19 cellular contexts compared by ENCODE assay signal in genomic region chr22:23166841-23167610, GRCh38. TPM values are rescaled to one million over a fixed set of nuclear protein-coding genes. Genes with fewer than 3 reads are reported as not detected.
"Had no signal": no experiment of that assay in that cellular context is flagged by ENCODE, and none has a peak within 500 bp of the region (broad histone marks: within the 10 kb centered on the region; RNA-seq: fewer than 3 reads in every experiment).

No MANE protein-coding gene starts in this region.

- DNase-seq: activated B cell treated with CpG ODN at 0.5 μM for 24 hours; activated CD4-positive, alpha-beta T cell treated with anti-CD3 and anti-CD28 coated beads for 48 hours; activated CD8-positive, alpha-beta memory T cell treated with anti-CD3 and anti-CD28 coated beads, Interleukin-2, amount 50 U/mL, for 4 hours; activated CD8-positive, alpha-beta T cell treated with anti-CD3 and anti-CD28 coated beads for 36 hours; activated effector memory CD4-positive, alpha-beta T cell treated with anti-CD3 and anti-CD28 coated beads, Interleukin-2, amount 50 U/mL, for 16 hours; activated T-cell treated with anti-CD3 and anti-CD28 coated beads, Interleukin-2, amount 50 U/mL, for 48 hours; dorsolateral prefrontal cortex; erythroblast; gastrocnemius medialis; heart right ventricle; retina; T-helper 2 cell; trophoblast cell had no signal

- H3K4me3 ChIP-seq: cardiac muscle cell, dorsolateral prefrontal cortex, gastrocnemius medialis, heart right ventricle had no signal

- H3K4me1 ChIP-seq: gastrocnemius medialis, heart right ventricle had no signal

- H3K36me3 ChIP-seq: cardiac muscle cell, gastrocnemius medialis, heart right ventricle had no signal

- ATAC-seq: activated CD8-positive, alpha-beta T cell treated with anti-CD3 and anti-CD28 coated beads for 36 hours; activated naive CD4-positive, alpha-beta T cell treated with anti-CD3 and anti-CD28 coated beads, Interleukin-2, amount 50 U/mL, for 72 hours; gastrocnemius medialis; heart right ventricle; left lobe of liver; stimulated activated memory B cell treated with anti-CD40 and anti-IgM and Interleukin-4, amounts not matched to agents 10 μg/mL and 1 μg/mL and 100 μg/mL, for 72 hours had no signal

- H3K9me3 ChIP-seq: gastrocnemius medialis, heart right ventricle had no signal

- H3K27me3 ChIP-seq: cardiac muscle cell, dorsolateral prefrontal cortex, gastrocnemius medialis, heart right ventricle had no signal

- H3K27ac ChIP-seq: cardiac muscle cell, gastrocnemius medialis, heart right ventricle had no signal

RNA-seq across cellular contexts. Expression of gene RSPH14, which starts 25.2 kb away (rescaled TPM):
- total RNA-seq: activated B cell treated with CpG ODN at 0.5 μM for 24 hours; activated CD8-positive, alpha-beta T cell treated with anti-CD3 and anti-CD28 coated beads for 36 hours; gastrocnemius medialis; lung microvascular endothelial cell; subcutaneous adipose tissue had no signal
